ENCODE assay signal across 10 cellular contexts in genomic region chr2:27117995-27118524, GRCh38. TPM values are rescaled to one million over a fixed set of nuclear protein-coding genes. Genes with fewer than 3 reads are reported as not detected.
DNase-seq lines count a peak whose midpoint lies in the region; ATAC-seq and TF ChIP-seq lines count a peak whose summit lies in the region.
"Had no signal": no experiment of that assay in that cellular context is flagged by ENCODE, and none has a peak within 500 bp of the region (broad histone marks: within the 10 kb centered on the region; RNA-seq: fewer than 3 reads in every experiment).

No MANE protein-coding gene starts in this region.

- no peak for DNase-seq in CD14-positive monocyte (ENCODE audit: low spot score)
- DNase-seq in IMR-90: no peak
- no peak for DNase-seq in effector memory CD8-positive, alpha-beta T cell
- peak in 1 of 5 donors; percentile 40 for DNase-seq in ovary
- DNase-seq in Karpas-422: no peak
- DNase-seq in NCI-H1092 treated with DMSO at 0.1 percent for 48 hours (lab: John Stamatoyannopoulos, UW): no peak
- DNase-seq: activated T-cell treated with anti-CD3 and anti-CD28 coated beads for 4 hours had no signal

- H3K27me3 ChIP-seq in IMR-90 (ENCODE audit: control insufficient read depth, insufficient read depth, low read length): peaks cover 69% of the 10 kb centered on the region
- no peaks in the 10 kb centered on the region for H3K27me3 ChIP-seq in ovary
- no peaks in the 10 kb centered on the region for H3K27me3 ChIP-seq in Karpas-422 (ENCODE audit: low read length)

- no peak overlapping the region for H4K5ac ChIP-seq in IMR-90 (ENCODE audit: low read depth, low read length)

- H3K4me1 ChIP-seq in IMR-90 (ENCODE audit: control insufficient read depth, insufficient read depth, low read length) (peaks cover 5% of the 10 kb centered on the region), ovary (ENCODE audit: insufficient read depth) (peaks cover 4% of the 10 kb centered on the region), Karpas-422 (ENCODE audit: low read length) (no peaks in the 10 kb centered on the region)

- no peak overlapping the region for H3K23ac ChIP-seq in IMR-90 (ENCODE audit: low read depth, low read length)

- peak overlapping the region; percentile 85 for H2AFZ ChIP-seq in IMR-90 (replicated peaks; ENCODE audit: low read length, poor library complexity)
- H2AFZ ChIP-seq in Karpas-422 (ENCODE audit: low read length): no peak overlapping the region

- H3K27ac Mint-ChIP-seq in CD14-positive monocyte: no peak overlapping the region
- no peak overlapping the region for H3K27ac Mint-ChIP-seq in effector memory CD8-positive, alpha-beta T cell

- H3K9me3 ChIP-seq in IMR-90 (ENCODE audit: control insufficient read depth, insufficient read depth, low read length) (peaks cover 6% of the 10 kb centered on the region; the same call in 1 of the 2 replicates), ovary (no peaks in the 10 kb centered on the region), Karpas-422 (ENCODE audit: low read length) (no peaks in the 10 kb centered on the region)

- no peak overlapping the region for H3K56ac ChIP-seq in IMR-90 (ENCODE audit: extremely low read depth, insufficient read depth, low read length)

- no peak overlapping the region for H3K18ac ChIP-seq in IMR-90 (ENCODE audit: low read depth, low read length)

- no peaks in the 10 kb centered on the region for H3K79me1 ChIP-seq in IMR-90 (ENCODE audit: low read depth in 1 of 2, low read length in 2 of 2)

- BruUV-seq in IMR-90 (replicated peaks; lab: Mats Ljungman, UMichigan): no TSS peak

- H2BK5ac ChIP-seq in IMR-90 (ENCODE audit: low read depth, low read length, poor library complexity, severe bottlenecking): no peak overlapping the region

- H3K9ac ChIP-seq in IMR-90 (ENCODE audit: low read depth, low read length) (no peak overlapping the region), Karpas-422 (ENCODE audit: low read length) (no peak overlapping the region)

- no peak overlapping the region for H3K4ac ChIP-seq in IMR-90 (ENCODE audit: low read depth, low read length)

- H2BK120ac ChIP-seq in IMR-90 (ENCODE audit: low read depth, low read length): no peak overlapping the region

- H3K14ac ChIP-seq in IMR-90 (replicated peaks; ENCODE audit: low read depth, low read length): no peak overlapping the region

- peak overlapping the region; percentile 15 for H2AK9ac ChIP-seq in IMR-90 (replicated peaks; ENCODE audit: low read depth, low read length, poor library complexity)

- TF ChIP-seq POLR2A in IMR-90 (IDR thresholded peaks at IDR 0.05; ENCODE audit: low read depth, low read length) (no peak), ovary (IDR thresholded peaks at IDR 0.05) (no peak)

- H2BK20ac ChIP-seq in IMR-90 (ENCODE audit: low read depth, low read length): no peak overlapping the region

- TF ChIP-seq EP300 in ovary (IDR thresholded peaks at IDR 0.05): no peak

- H3K27ac ChIP-seq in IMR-90 (ENCODE audit: insufficient read depth, low read length) (no peak overlapping the region), ovary (no peak overlapping the region), Karpas-422 (ENCODE audit: low read length) (no peak overlapping the region)

- H3K4me3 ChIP-seq in IMR-90 (ENCODE audit: insufficient read depth, low read depth, low read length) (peak overlapping the region; percentile 42; the same call in 1 of the 2 replicates), ovary (peak overlapping the region; percentile 42), Karpas-422 (ENCODE audit: low read length) (no peak overlapping the region)

- H3K9me3 Mint-ChIP-seq in CD14-positive monocyte: peaks cover 0 to 7% (median 5%) of the 10 kb centered on the region in 7 donors
- no peaks in the 10 kb centered on the region for H3K9me3 Mint-ChIP-seq in effector memory CD8-positive, alpha-beta T cell

- no peak overlapping the region for H4K91ac ChIP-seq in IMR-90 (ENCODE audit: insufficient read depth, low read depth, low read length)

- H3K4me2 ChIP-seq in IMR-90 (ENCODE audit: low read depth, low read length) (peak overlapping the region; percentile 87; the same call in 1 of the 2 replicates), Karpas-422 (ENCODE audit: low read depth, low read length, poor library complexity, severe bottlenecking) (no peak overlapping the region)

- intact Hi-C loops in CD14-positive monocyte (cut with micrococcal nuclease) (no loop called here), IMR-90 (cut with micrococcal nuclease) (no loop called here), ovary (cut with DNase I) (no loop called here)

- H3K9me1 ChIP-seq in IMR-90 (ENCODE audit: insufficient read depth, low read length): no peaks in the 10 kb centered on the region; the same call in 1 of the 2 replicates

- dilution Hi-C loops in IMR-90 (cut with HindIII; ENCODE audit: low sequenced_read_pairs, unreplicated experiment): no loop called here

- in situ Hi-C loops in IMR-90 (cut with MboI; ENCODE audit: low sequenced_read_pairs): no loop called here

- CTCF ChIA-PET in IMR-90 (lab: Yijun Ruan, JAX): no interaction called here

- H4K8ac ChIP-seq in IMR-90 (ENCODE audit: low read depth in 2 of 2, low read length in 2 of 2): no peak overlapping the region

- ATAC-seq in IMR-90 (ENCODE audit: low read depth) (no peak), HG02678 (IDR thresholded peaks at IDR 0.05; ENCODE audit: unreplicated experiment) (no peak), GM21576 (IDR thresholded peaks at IDR 0.05; ENCODE audit: unreplicated experiment) (no peak)
- ATAC-seq in effector memory CD8-positive, alpha-beta T cell (replicated peaks): no peak

- WGBS in IMR-90 (ENCODE audit: extremely low coverage in 2 of 2, insufficient read length in 1 of 2), 2 experiments: 13% methylated on average over 8 of the region's 14 CpGs; no CpG with 5 or more reads in 1 of the 2 experiments
- 22 to 31% (median 28%) methylated on average over 13 to 14 of the region's 14 CpGs for WGBS in ovary, 3 donors

- H3K36me3 ChIP-seq in IMR-90 (ENCODE audit: control insufficient read depth, insufficient read depth, low read length): no peaks in the 10 kb centered on the region
- H3K36me3 ChIP-seq in ovary: no peaks in the 10 kb centered on the region
- H3K36me3 ChIP-seq in Karpas-422 (ENCODE audit: insufficient read depth, low read length): no peaks in the 10 kb centered on the region

- H2BK15ac ChIP-seq in IMR-90 (ENCODE audit: low read depth, low read length): no peak overlapping the region

- H3K36me3 Mint-ChIP-seq in CD14-positive monocyte: peaks cover 3 to 4% of the 10 kb centered on the region in 2 donors
- H3K36me3 Mint-ChIP-seq in effector memory CD8-positive, alpha-beta T cell (ENCODE audit: insufficient read depth): peaks cover 4% of the 10 kb centered on the region

- TF ChIP-seq CTCF in CD14-positive monocyte (IDR thresholded peaks at IDR 0.05) (no peak), IMR-90 (conservative IDR thresholded peaks at IDR 0.05; ENCODE audit: low read depth, low read length) (no peak), ovary (IDR thresholded peaks at IDR 0.05) (no peak)

- H3K4me3 Mint-ChIP-seq in CD14-positive monocyte: peak overlapping the region; percentile 48 to 80
- H3K4me3 Mint-ChIP-seq in effector memory CD8-positive, alpha-beta T cell: peak overlapping the region; percentile 19 to 20

- H3K27me3 Mint-ChIP-seq in CD14-positive monocyte (ENCODE audit: low read depth in 3 of 3): peaks cover 26 to 30% (median 27%) of the 10 kb centered on the region in 3 donors
- H3K27me3 Mint-ChIP-seq in effector memory CD8-positive, alpha-beta T cell: peaks cover 27 to 53% of the 10 kb centered on the region in 2 donors

- POLR2A ChIA-PET in IMR-90 (lab: Charles Lee; ENCODE audit: unreplicated experiment): no interaction called here

- no peak for TF ChIP-seq RAD21 in IMR-90 (IDR thresholded peaks at IDR 0.05; ENCODE audit: low read length)

- H3K79me2 ChIP-seq in Karpas-422 (ENCODE audit: low read length): no peaks in the 10 kb centered on the region

- no peak overlapping the region for H2AK5ac ChIP-seq in IMR-90 (ENCODE audit: low read depth, low read length)

- H4K20me1 ChIP-seq in IMR-90 (ENCODE audit: insufficient read depth, low read length) (no peaks in the 10 kb centered on the region; the same call in 1 of the 2 replicates), Karpas-422 (ENCODE audit: insufficient read depth, low read depth, low read length) (no peaks in the 10 kb centered on the region)

- peaks cover 28% of the 10 kb centered on the region for H3K4me1 Mint-ChIP-seq in CD14-positive monocyte
- peaks cover 8 to 11% of the 10 kb centered on the region in 2 donors for H3K4me1 Mint-ChIP-seq in effector memory CD8-positive, alpha-beta T cell (ENCODE audit: low read depth in 2 of 2)

- no peaks in the 10 kb centered on the region for H3K9me2 ChIP-seq in Karpas-422 (replicated peaks; ENCODE audit: insufficient read depth, low read length)

RNA-seq across cellular contexts. Expression of gene CGREF1, which starts 0.9 kb away (rescaled TPM):
- polyA plus RNA-seq in CD14-positive monocyte: not detected
- 0.28 and 0.54 TPM in 2 replicates for total RNA-seq in IMR-90 (2012; rRNA removed)
- 1.3 TPM in 2 replicates for polyA plus RNA-seq in IMR-90 (2012; rRNA removed)
- polyA plus RNA-seq in IMR-90 (2012; cell fraction: cytosol; rRNA removed): 1.3 and 1.7 TPM in 2 replicates
- polyA plus RNA-seq in IMR-90 (2012; cell fraction: nucleus; rRNA removed; ENCODE audit: low replicate concordance): 2.0 and 2.1 TPM in 2 replicates
- total RNA-seq in ovary: 10 to 100 TPM in 5 of 7 donors, 1 to 10 TPM in 2; 7.9 to 23.9 (median 17.6) TPM
- 1 to 10 TPM; 7.9 to 9.5 TPM for polyA plus RNA-seq in ovary
- not detected in 2 replicates for total RNA-seq in Karpas-422 (2014; rRNA removed; shearing (Covaris generic); ENCODE audit: low replicate concordance)

RNA-seq across cellular contexts. Expression of gene ABHD1, which starts 5.6 kb away (rescaled TPM):
- under 1 TPM; 0.08 to 0.25 TPM for polyA plus RNA-seq in CD14-positive monocyte
- not detected in 2 replicates for total RNA-seq in IMR-90 (2012; rRNA removed)
- 0.14 and 0.24 TPM in 2 replicates for polyA plus RNA-seq in IMR-90 (2012; rRNA removed)
- 0.11 TPM in 1 of 2 replicates, not detected in the other for polyA plus RNA-seq in IMR-90 (2012; cell fraction: cytosol; rRNA removed)
- polyA plus RNA-seq in IMR-90 (2012; cell fraction: nucleus; rRNA removed; ENCODE audit: low replicate concordance): 0.16 and 0.76 TPM in 2 replicates
- total RNA-seq in ovary: 1 to 10 TPM in 5 of 7 donors, not detected in 2; 1.1 to 2.4 (median 1.5) TPM
- polyA plus RNA-seq in ovary: 1 to 10 TPM in 1 of 2 donors, under 1 TPM in 1; 0.86 to 1.6 TPM
- total RNA-seq in Karpas-422 (2014; rRNA removed; shearing (Covaris generic); ENCODE audit: low replicate concordance): 1.4 and 2.4 TPM in 2 replicates

RNA-seq across cellular contexts. Expression of gene PREB, which starts 16.4 kb away (rescaled TPM):
- polyA plus RNA-seq in CD14-positive monocyte: 10 to 100 TPM; 70.0 to 78.2 TPM
- total RNA-seq in IMR-90 (2012; rRNA removed): 36.1 and 38.9 TPM in 2 replicates
- 49.0 and 52.2 TPM in 2 replicates for polyA plus RNA-seq in IMR-90 (2012; rRNA removed)
- 39.9 and 44.8 TPM in 2 replicates for polyA plus RNA-seq in IMR-90 (2012; cell fraction: cytosol; rRNA removed)
- 60.6 and 87.6 TPM in 2 replicates for polyA plus RNA-seq in IMR-90 (2012; cell fraction: nucleus; rRNA removed; ENCODE audit: low replicate concordance)
- total RNA-seq in ovary: 100 to 1,000 TPM in 1 of 7 donors, 10 to 100 TPM in 6; 42.7 to 113 (median 70.8) TPM
- 10 to 100 TPM; 43.5 to 62.3 TPM for polyA plus RNA-seq in ovary
- 65.7 and 81.4 TPM in 2 replicates for total RNA-seq in Karpas-422 (2014; rRNA removed; shearing (Covaris generic); ENCODE audit: low replicate concordance)

RNA-seq across cellular contexts. Expression of gene PRR30, which starts 21.1 kb away (rescaled TPM):
- polyA plus RNA-seq in CD14-positive monocyte: not detected
- total RNA-seq in IMR-90 (2012; rRNA removed): not detected in 2 replicates
- not detected in 2 replicates for polyA plus RNA-seq in IMR-90 (2012; rRNA removed)
- not detected in 2 replicates for polyA plus RNA-seq in IMR-90 (2012; cell fraction: cytosol; rRNA removed)
- not detected in 2 replicates for polyA plus RNA-seq in IMR-90 (2012; cell fraction: nucleus; rRNA removed; ENCODE audit: low replicate concordance)
- total RNA-seq in ovary: not detected
- polyA plus RNA-seq in ovary: not detected
- total RNA-seq in Karpas-422 (2014; rRNA removed; shearing (Covaris generic); ENCODE audit: low replicate concordance): not detected in 2 replicates
- total RNA-seq: NCI-H460 had no signal

RNA-seq across cellular contexts. Expression of gene TCF23, which starts 30.7 kb away (rescaled TPM):
- polyA plus RNA-seq in CD14-positive monocyte (not detected), IMR-90 (2012; rRNA removed) (not detected in 2 replicates), ovary (10 to 100 TPM; 31.7 to 56.1 TPM)
- total RNA-seq in IMR-90 (2012; rRNA removed) (not detected in 2 replicates), ovary (10 to 100 TPM in 5 of 7 donors, 1 to 10 TPM in 2; 8.4 to 72.2 (median 41.7) TPM)
- not detected in 2 replicates for polyA plus RNA-seq in IMR-90 (2012; cell fraction: cytosol; rRNA removed)
- not detected in 2 replicates for polyA plus RNA-seq in IMR-90 (2012; cell fraction: nucleus; rRNA removed; ENCODE audit: low replicate concordance)
- not detected in 2 replicates for total RNA-seq in Karpas-422 (2014; rRNA removed; shearing (Covaris generic); ENCODE audit: low replicate concordance)
- total RNA-seq: NCI-H460 had no signal
